8 cellular contexts compared by ENCODE assay signal in the genomic region with DNA sequence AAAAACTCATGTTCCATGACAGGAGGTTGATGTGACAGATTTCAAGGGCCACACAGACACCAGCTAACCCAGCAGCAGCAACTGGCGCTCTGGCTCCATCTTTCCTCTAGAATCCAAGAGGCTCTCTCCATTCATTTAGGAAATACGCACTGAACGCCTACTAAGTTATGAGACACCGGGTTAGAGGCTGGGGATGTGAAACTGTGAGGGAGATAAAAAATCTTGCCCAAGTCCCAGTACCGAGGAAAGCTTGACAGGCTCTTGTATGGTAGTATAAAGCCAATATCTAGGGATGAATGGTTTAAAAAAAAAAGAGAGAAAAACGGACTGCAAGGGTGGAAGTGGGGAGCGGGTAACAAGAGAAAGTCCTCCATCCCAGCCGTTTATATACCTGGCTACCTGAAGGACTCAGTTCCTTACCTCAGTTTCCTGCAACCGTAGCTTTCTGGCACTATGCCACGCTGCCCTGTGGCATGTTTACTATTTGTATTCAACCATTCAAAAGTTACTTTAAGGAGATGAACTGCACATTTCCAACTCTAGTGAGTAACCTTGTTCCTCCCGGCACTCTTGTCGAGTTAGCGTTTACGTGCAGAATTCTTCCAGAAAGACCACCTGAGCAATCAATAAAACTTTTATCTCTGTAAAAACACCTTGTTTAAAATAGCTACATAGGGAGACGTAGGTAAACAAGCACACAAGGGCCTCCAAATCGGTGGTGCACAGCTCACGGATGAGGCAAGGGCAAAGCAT. TPM values are rescaled to one million over a fixed set of nuclear protein-coding genes. Genes with fewer than 3 reads are reported as not detected.
DNase-seq lines count a peak whose midpoint lies in the region; ATAC-seq and TF ChIP-seq lines count a peak whose summit lies in the region.

No MANE protein-coding gene starts in this region.

- POLR2A ChIA-PET in Panc1 (lab: Charles Lee): interaction anchor here (0.6 kb wide), 1 partner anchor 11 kb away, joined by 3 read pairs; no protein-coding TSS in a partner anchor

- H3K4me1 ChIP-seq in Panc1 (ENCODE audit: control insufficient read depth, insufficient read depth, low read length) (peaks cover 16% of the 10 kb centered on the region), neutrophil (ENCODE audit: control insufficient read depth in 1 of 2, insufficient read depth in 1 of 2, low read depth in 1 of 2, low read length in 1 of 2) (peaks cover 31 to 36% of the 10 kb centered on the region in 2 experiments)

- H3K4me3 ChIP-seq in Panc1 (ENCODE audit: low read depth in 2 of 2, low read length in 2 of 2): peak overlapping the region; percentile 59 to 77
- H3K4me3 ChIP-seq in epithelial cell of proximal tubule (ENCODE audit: low read depth, low read length): peak overlapping the region; percentile 52
- H3K4me3 ChIP-seq in neutrophil (ENCODE audit: low read depth in 1 of 2, low read length in 1 of 2): peak overlapping the region; percentile 52 to 60

- intact Hi-C loops in Panc1 (cut with micrococcal nuclease; ENCODE audit: unreplicated experiment): loop anchor here (5.0 to 10.0 kb wide), 2 partner anchors 36 to 439 kb away; no protein-coding TSS in a partner anchor

- DNase-seq in NCI-H1092 treated with DMSO at 0.1 percent for 48 hours (lab: John Stamatoyannopoulos, UW) (peak; percentile 34), NCI-H1092 (lab: John Stamatoyannopoulos, UW) (no peak), Panc1 (ENCODE audit: low read depth, low spot score) (no peak), epithelial cell of proximal tubule (ENCODE audit: low read depth) (no peak), UCSD-AML1 (lab: John Stamatoyannopoulos, UW; ENCODE audit: unreplicated experiment) (no peak), cerebellar nuclear complex (lab: John Stamatoyannopoulos, UW) (no peak)

- H3K9me3 ChIP-seq in Panc1 (ENCODE audit: control insufficient read depth, insufficient read depth, low read depth, low read length) (no peaks in the 10 kb centered on the region), neutrophil (no peaks in the 10 kb centered on the region)

- H3K27ac ChIP-seq in Panc1 (ENCODE audit: low read length): peak overlapping the region; percentile 79
- H3K27ac ChIP-seq in neutrophil: no peak overlapping the region

- CTCF ChIA-PET in Panc1 (lab: Charles Lee): interaction anchor here (0.6 to 1.4 kb wide), 7 partner anchors 16 to 763 kb away, joined by 3 to 10 read pairs (median 6); no protein-coding TSS in a partner anchor

- TF ChIP-seq CTCF in Panc1 (IDR thresholded peaks at IDR 0.05) (no peak), epithelial cell of proximal tubule (conservative IDR thresholded peaks at IDR 0.05; ENCODE audit: low read depth, low read length) (no peak), neutrophil (IDR thresholded peaks at IDR 0.05) (no peak)

- in situ Hi-C loops in Panc1 (cut with HindIII; ENCODE audit: low pct_unique_long_range_greater_than_20kb, low sequenced_read_pairs): no loop called here

- no TSS peak for BruUV-seq in Panc1 (replicated peaks; lab: Mats Ljungman, UMichigan)

- ATAC-seq in Panc1 (no peak), HG02678 (IDR thresholded peaks at IDR 0.05; ENCODE audit: unreplicated experiment) (no peak)

- H3K27me3 ChIP-seq in Panc1 (ENCODE audit: control insufficient read depth, insufficient read depth, low read length) (no peaks in the 10 kb centered on the region), neutrophil (peaks cover 40% of the 10 kb centered on the region)

- H3K36me3 ChIP-seq in Panc1 (ENCODE audit: control insufficient read depth, insufficient read depth, low read length) (no peaks in the 10 kb centered on the region), neutrophil (no peaks in the 10 kb centered on the region)

RNA-seq across cellular contexts. Expression of a gene that starts 1.7 kb away (rescaled TPM):
- total RNA-seq in Panc1 (2021; ENCODE audit: unreplicated experiment): 9.9 TPM
- 4.1 TPM for polyA plus RNA-seq in Panc1 (2012; ENCODE audit: insufficient read length)
- total RNA-seq in epithelial cell of proximal tubule: 2.8 and 3.8 TPM in 2 replicates
